In genomic region chrX:44314259-44314734, GRCh38 we compare ENCODE assay signal across 10 cellular contexts. TPM values are rescaled to one million over a fixed set of nuclear protein-coding genes. Genes with fewer than 3 reads are reported as not detected.
DNase-seq lines count a peak whose midpoint lies in the region; ATAC-seq and TF ChIP-seq lines count a peak whose summit lies in the region.
"Had no signal": no experiment of that assay in that cellular context is flagged by ENCODE, and none has a peak within 500 bp of the region (broad histone marks: within the 10 kb centered on the region; RNA-seq: fewer than 3 reads in every experiment).

No MANE protein-coding gene starts in this region.

- H3K4me3 Mint-ChIP-seq in activated CD4-positive, alpha-beta T cell treated with anti-CD3 and anti-CD28 coated beads for 36 hours, result no peak overlapping the region
- no peak overlapping the region for H3K4me3 Mint-ChIP-seq in glutamatergic neuron (ENCODE audit: unreplicated experiment)

- H3K27me3 ChIP-seq in stomach, result no peaks in the 10 kb centered on the region

- H3K9me3 Mint-ChIP-seq in activated CD4-positive, alpha-beta T cell treated with anti-CD3 and anti-CD28 coated beads for 36 hours (ENCODE audit: low read depth), result no peaks in the 10 kb centered on the region
- H3K9me3 Mint-ChIP-seq in glutamatergic neuron (ENCODE audit: unreplicated experiment), result no peaks in the 10 kb centered on the region

- peaks cover 14% of the 10 kb centered on the region for H3K4me1 Mint-ChIP-seq in activated CD4-positive, alpha-beta T cell treated with anti-CD3 and anti-CD28 coated beads for 36 hours
- peaks cover 4% of the 10 kb centered on the region for H3K4me1 Mint-ChIP-seq in glutamatergic neuron (ENCODE audit: low read depth, unreplicated experiment)

- peak; percentile 30 for ATAC-seq in activated CD4-positive, alpha-beta T cell treated with anti-CD3 and anti-CD28 coated beads for 36 hours
- no peak for ATAC-seq in HG03354 (IDR thresholded peaks at IDR 0.05; ENCODE audit: poor library complexity, severe bottlenecking, unreplicated experiment)

- H3K36me3 Mint-ChIP-seq in activated CD4-positive, alpha-beta T cell treated with anti-CD3 and anti-CD28 coated beads for 36 hours (ENCODE audit: low read depth), result no peaks in the 10 kb centered on the region
- H3K36me3 Mint-ChIP-seq in glutamatergic neuron (ENCODE audit: unreplicated experiment), result no peaks in the 10 kb centered on the region

- CTCF ChIA-PET in activated CD4-positive, alpha-beta T cell treated with anti-CD3 and anti-CD28 coated beads for 36 hours (lab: Charles Lee), result no interaction called here

- no peaks in the 10 kb centered on the region for H3K36me3 ChIP-seq in stomach
- H3K36me3 ChIP-seq: HAP-1, thoracic aorta had no signal

- no peak overlapping the region for H3K4me3 ChIP-seq in stomach
- H3K4me3 ChIP-seq: HAP-1, thoracic aorta had no signal

- intact Hi-C loops in activated CD4-positive, alpha-beta T cell treated with anti-CD3 and anti-CD28 coated beads for 36 hours (cut with DNase I, micrococcal nuclease), result no loop called here
- intact Hi-C loops in stomach (cut with DNase I; ENCODE audit: low total_unique reads), result no loop called here

- H3K9me3 ChIP-seq in stomach, result no peaks in the 10 kb centered on the region
- H3K9me3 ChIP-seq: HAP-1, thoracic aorta had no signal

- TF ChIP-seq CTCF in glutamatergic neuron (IDR thresholded peaks at IDR 0.05; ENCODE audit: partially characterized antibody, unreplicated experiment) (no peak), stomach (IDR thresholded peaks at IDR 0.05) (no peak)

- DNase-seq in activated CD4-positive, alpha-beta T cell treated with anti-CD3 and anti-CD28 coated beads for 36 hours, result peak; percentile 6
- no peak for DNase-seq in activated CD4-positive, alpha-beta T cell treated with anti-CD3 and anti-CD28 coated beads for 4 hours
- DNase-seq in SKM-1 (lab: John Stamatoyannopoulos, UW; ENCODE audit: unreplicated experiment), result peak; percentile 62
- peak; percentile 42 for DNase-seq in glutamatergic neuron
- DNase-seq in stomach, result peak; percentile 29
- DNase-seq in HCEC 1CT, result no peak
- no peak for DNase-seq in activated CD4-positive, CD25-positive, alpha-beta regulatory T cell treated with anti-CD3 and anti-CD28 coated beads, Interleukin-2, amount 50 U/mL, for 72 hours

- peaks cover 0 to 9% (median 0%) of the 10 kb centered on the region in 4 donors for H3K4me1 ChIP-seq in stomach

- TF ChIP-seq EP300 in stomach (IDR thresholded peaks at IDR 0.05), result no peak

- no peak for TF ChIP-seq POLR2A in stomach (IDR thresholded peaks at IDR 0.05)

- POLR2A ChIA-PET in activated CD4-positive, alpha-beta T cell treated with anti-CD3 and anti-CD28 coated beads for 36 hours (lab: Charles Lee), result no interaction called here

- 63 to 90% (median 88%) methylated on average over 2 of the region's 2 CpGs for WGBS in stomach, 5 donors

- H3K27me3 Mint-ChIP-seq in activated CD4-positive, alpha-beta T cell treated with anti-CD3 and anti-CD28 coated beads for 36 hours, result no peaks in the 10 kb centered on the region
- peaks cover 5% of the 10 kb centered on the region for H3K27me3 Mint-ChIP-seq in glutamatergic neuron (ENCODE audit: unreplicated experiment)

- peak overlapping the region; percentile 8 for H3K27ac Mint-ChIP-seq in activated CD4-positive, alpha-beta T cell treated with anti-CD3 and anti-CD28 coated beads for 36 hours
- no peak overlapping the region for H3K27ac Mint-ChIP-seq in glutamatergic neuron (ENCODE audit: unreplicated experiment)

- no peak overlapping the region for H3K27ac ChIP-seq in stomach
- H3K27ac ChIP-seq: thoracic aorta had no signal

RNA-seq across cellular contexts. Expression of gene EFHC2, which starts 29.2 kb away (rescaled TPM):
- under 1 TPM; 0.30 to 0.46 TPM for total RNA-seq in activated CD4-positive, alpha-beta T cell treated with anti-CD3 and anti-CD28 coated beads for 36 hours
- total RNA-seq in glutamatergic neuron (ENCODE audit: unreplicated experiment), result not detected
- total RNA-seq in stomach, result 1 to 10 TPM in 3 of 5 donors, under 1 TPM in 1, not detected in 1; 0.87 to 10.0 (median 5.3) TPM
- 1 to 10 TPM in 2 of 3 donors, under 1 TPM in 1; 0.37 to 1.5 (median 1.5) TPM for polyA plus RNA-seq in stomach

Comparison
In these comparisons a context has a peak if more than half of its experiments do, and no peak if none do; other contexts are left out.
1. DNase-seq: peak in activated CD4-positive, alpha-beta T cell treated with anti-CD3 and anti-CD28 coated beads for 36 hours (single experiment), SKM-1 (single experiment), glutamatergic neuron (single experiment) and stomach (single experiment); none in activated CD4-positive, alpha-beta T cell treated with anti-CD3 and anti-CD28 coated beads for 4 hours (0 of 2), HCEC 1CT (single experiment) and activated CD4-positive, CD25-positive, alpha-beta regulatory T cell treated with anti-CD3 and anti-CD28 coated beads, Interleukin-2, amount 50 U/mL, for 72 hours (single experiment).